Comparison of ENCODE assay signal across 8 cellular contexts in genomic region chr17:68232741-68233140, GRCh38. TPM values are rescaled to one million over a fixed set of nuclear protein-coding genes. Genes with fewer than 3 reads are reported as not detected.
DNase-seq lines count a peak whose midpoint lies in the region; ATAC-seq, FAIRE-seq and TF ChIP-seq lines count a peak whose summit lies in the region.
"Not testable (repeated sequence)": the region's sequence is repeated elsewhere in the genome, so short reads cannot be mapped to it uniquely, and the experiment has no call there.

No MANE protein-coding gene starts in this region.

- not testable (repeated sequence) for DNase-seq in CD8-positive, alpha-beta memory T cell; HTR-8/SVneo (ENCODE audit: insufficient read length, low spot score); effector memory CD8-positive, alpha-beta T cell; naive B cell; aorta
- DNase-seq in SK-MEL-5 (ENCODE audit: low read depth, low spot score) (peak; percentile 57), astrocyte (ENCODE audit: low read depth) (peak; percentile 65), fibroblast of villous mesenchyme (ENCODE audit: low read depth) (peak; percentile 66)

- not testable (repeated sequence) for H3K4me2 ChIP-seq in astrocyte (ENCODE audit: low read length)

- not testable (repeated sequence) for H3K9me3 ChIP-seq in CD8-positive, alpha-beta memory T cell (ENCODE audit: low read length); astrocyte (ENCODE audit: insufficient read depth, low read depth, low read length); aorta (ENCODE audit: control insufficient read depth, low read length)

- intact Hi-C loops in aorta (cut with DNase I) = not testable (repeated sequence)

- peaks cover 27 to 72% (median 58%) of the 10 kb centered on the region in 3 donors for H3K4me1 Mint-ChIP-seq in CD8-positive, alpha-beta memory T cell
- not testable (repeated sequence) for H3K4me1 Mint-ChIP-seq in astrocyte (ENCODE audit: low read depth, unreplicated experiment)
- H3K4me1 Mint-ChIP-seq in effector memory CD8-positive, alpha-beta T cell (ENCODE audit: low read depth in 2 of 2) = peaks cover 33% of the 10 kb centered on the region in 2 donors
- H3K4me1 Mint-ChIP-seq in naive B cell = peaks cover 30 to 65% (median 46%) of the 10 kb centered on the region in 3 donors

- H3K27me3 ChIP-seq in CD8-positive, alpha-beta memory T cell (ENCODE audit: insufficient read depth, low read length, poor library complexity, severe bottlenecking); astrocyte (ENCODE audit: insufficient read depth, low read length); aorta (ENCODE audit: control insufficient read depth in 1 of 2, insufficient read depth in 2 of 2, low read length in 1 of 2): not testable (repeated sequence)

- in situ Hi-C loops in SK-MEL-5 (cut with HindIII; ENCODE audit: low pct_unique_long_range_greater_than_20kb, low sequenced_read_pairs) = not testable (repeated sequence)

- not testable (repeated sequence) for H3K79me2 ChIP-seq in astrocyte (ENCODE audit: insufficient read depth, low read length)

- not testable (repeated sequence) for H2AFZ ChIP-seq in astrocyte (ENCODE audit: low read depth, low read length)

- H3K27ac Mint-ChIP-seq in CD8-positive, alpha-beta memory T cell = peak overlapping the region in 7 of 8 donors; percentile 71 to 86 (median 82)
- H3K27ac Mint-ChIP-seq in astrocyte (ENCODE audit: unreplicated experiment) = not testable (repeated sequence)
- peak overlapping the region; percentile 74 to 77 for H3K27ac Mint-ChIP-seq in effector memory CD8-positive, alpha-beta T cell
- H3K27ac Mint-ChIP-seq in naive B cell = peak overlapping the region in 4 of 6 donors; percentile 10 to 85 (median 76)

- not testable (repeated sequence) for H3K36me3 ChIP-seq in CD8-positive, alpha-beta memory T cell (ENCODE audit: insufficient read depth, low read length); astrocyte (ENCODE audit: insufficient read depth, low read length); aorta (ENCODE audit: control insufficient read depth in 1 of 2, insufficient read depth in 2 of 2, low read length in 1 of 2)

- H3K36me3 Mint-ChIP-seq in CD8-positive, alpha-beta memory T cell = peaks cover 2 to 26% (median 5%) of the 10 kb centered on the region in 3 donors
- H3K36me3 Mint-ChIP-seq in astrocyte (ENCODE audit: low read depth, unreplicated experiment); naive B cell: not testable (repeated sequence)
- peaks cover 31% of the 10 kb centered on the region for H3K36me3 Mint-ChIP-seq in effector memory CD8-positive, alpha-beta T cell (ENCODE audit: insufficient read depth)

- H3K4me3 Mint-ChIP-seq in CD8-positive, alpha-beta memory T cell; astrocyte (ENCODE audit: unreplicated experiment); naive B cell: not testable (repeated sequence)
- peak overlapping the region in 1 of 2 donors; percentile 51 for H3K4me3 Mint-ChIP-seq in effector memory CD8-positive, alpha-beta T cell

- not testable (repeated sequence) for TF ChIP-seq CTCF in astrocyte (IDR thresholded peaks at IDR 0.05; ENCODE audit: insufficient read depth, low read depth, low read length); fibroblast of villous mesenchyme (IDR thresholded peaks at IDR 0.05; ENCODE audit: insufficient read depth, low read depth, low read length)

- H3K27ac ChIP-seq in CD8-positive, alpha-beta memory T cell (ENCODE audit: low read depth, low read length); astrocyte (ENCODE audit: low read depth, low read length); aorta (ENCODE audit: low read depth in 1 of 2, low read length in 2 of 2): not testable (repeated sequence)

- not testable (repeated sequence) for H3K9me3 Mint-ChIP-seq in CD8-positive, alpha-beta memory T cell; astrocyte (ENCODE audit: unreplicated experiment); effector memory CD8-positive, alpha-beta T cell; naive B cell

- H3K4me3 ChIP-seq in CD8-positive, alpha-beta memory T cell (ENCODE audit: low read length); astrocyte (ENCODE audit: insufficient read depth, low read depth, low read length); fibroblast of villous mesenchyme (ENCODE audit: low read depth, low read length); aorta (ENCODE audit: low read length in 2 of 2): not testable (repeated sequence)

- H3K9ac ChIP-seq in astrocyte (ENCODE audit: low read length) = not testable (repeated sequence)

- peaks cover 28% of the 10 kb centered on the region for H3K4me1 ChIP-seq in CD8-positive, alpha-beta memory T cell (ENCODE audit: insufficient read depth, low read length)
- not testable (repeated sequence) for H3K4me1 ChIP-seq in astrocyte (ENCODE audit: insufficient read depth, low read length); aorta (ENCODE audit: control insufficient read depth in 1 of 2, insufficient read depth in 2 of 2, low read length in 2 of 2)

- POLR2A ChIA-PET in CD8-positive, alpha-beta memory T cell (lab: Charles Lee) = interaction anchor here (1.0 to 1.5 kb wide), 2 partner anchors 15 to 27 kb away, joined by 3 read pairs; no protein-coding TSS in a partner anchor

- not testable (repeated sequence) for ATAC-seq in effector memory CD8-positive, alpha-beta T cell (replicated peaks); naive B cell (ENCODE audit: low read depth in 2 of 2)
- ATAC-seq in aorta (ENCODE audit: low FRiP score) = peak; percentile 72

- not testable (repeated sequence) for H4K20me1 ChIP-seq in astrocyte (ENCODE audit: insufficient read depth, low read length)

- peak; percentile 40 for FAIRE-seq in HTR-8/SVneo (lab: Jason Lieb, UNC)
- not testable (repeated sequence) for FAIRE-seq in astrocyte (lab: Jason Lieb, UNC)

- not testable (repeated sequence) for H3K27me3 Mint-ChIP-seq in CD8-positive, alpha-beta memory T cell; astrocyte (ENCODE audit: low read depth, unreplicated experiment); effector memory CD8-positive, alpha-beta T cell; naive B cell

- CTCF ChIA-PET in CD8-positive, alpha-beta memory T cell (lab: Charles Lee) = not testable (repeated sequence)

- 90 to 97% methylated on average over 1 of the region's 1 CpG for WGBS in aorta, 2 donors

RNA-seq across cellular contexts. Expression of gene AMZ2, which starts 15.1 kb away (rescaled TPM):
- 100 to 1,000 TPM; 113 to 118 TPM for total RNA-seq in CD8-positive, alpha-beta memory T cell
- 141 TPM for polyA plus RNA-seq in CD8-positive, alpha-beta memory T cell
- total RNA-seq in SK-MEL-5 (2014; rRNA removed; shearing (Covaris generic)) = 221 and 235 TPM in 2 replicates
- polyA plus RNA-seq in SK-MEL-5 (2015; cell fraction: cytosol; rRNA removed) = 141 and 180 TPM in 2 replicates
- polyA plus RNA-seq in SK-MEL-5 (2015; cell fraction: nucleus; rRNA removed) = 192 and 260 TPM in 2 replicates
- 76.2 and 78.0 TPM in 2 replicates for total RNA-seq in astrocyte
- total RNA-seq in fibroblast of villous mesenchyme = 77.6 and 98.0 TPM in 2 replicates
- 100 to 1,000 TPM in 3 of 6 donors, 10 to 100 TPM in 3; 92.7 to 152 (median 106) TPM for polyA plus RNA-seq in naive B cell (ENCODE audit: low read depth in 6 of 6)
- total RNA-seq in aorta = 10 to 100 TPM; 32.4 to 47.9 TPM
- polyA plus RNA-seq in aorta = 10 to 100 TPM; 51.5 to 75.3 TPM

RNA-seq across cellular contexts. Expression of gene SLC16A6, which starts 58.2 kb away (rescaled TPM):
- total RNA-seq in CD8-positive, alpha-beta memory T cell = 1 to 10 TPM; 8.4 to 9.4 TPM
- polyA plus RNA-seq in CD8-positive, alpha-beta memory T cell = 1.3 TPM
- total RNA-seq in SK-MEL-5 (2014; rRNA removed; shearing (Covaris generic)) = 707 and 748 TPM in 2 replicates
- 399 and 508 TPM in 2 replicates for polyA plus RNA-seq in SK-MEL-5 (2015; cell fraction: cytosol; rRNA removed)
- polyA plus RNA-seq in SK-MEL-5 (2015; cell fraction: nucleus; rRNA removed) = 214 and 238 TPM in 2 replicates
- total RNA-seq in astrocyte (0.34 and 0.62 TPM in 2 replicates), fibroblast of villous mesenchyme (1.6 and 2.2 TPM in 2 replicates), aorta (1 to 10 TPM in 1 of 2 donors, under 1 TPM in 1; 0.51 to 5.4 TPM)
- polyA plus RNA-seq in naive B cell (ENCODE audit: low read depth in 6 of 6) (under 1 TPM in 3 of 6 donors, not detected in 3; 0.34 to 0.62 (median 0.41) TPM), aorta (under 1 TPM in 1 of 2 donors, not detected in 1; 0.38 TPM)

RNA-seq across cellular contexts. Expression of gene ARSG, which starts 58.6 kb away (rescaled TPM):
- total RNA-seq in CD8-positive, alpha-beta memory T cell = 1 to 10 TPM; 7.0 to 7.7 TPM
- 9.5 TPM for polyA plus RNA-seq in CD8-positive, alpha-beta memory T cell
- total RNA-seq in SK-MEL-5 (2014; rRNA removed; shearing (Covaris generic)) = 31.7 and 32.9 TPM in 2 replicates
- polyA plus RNA-seq in SK-MEL-5 (2015; cell fraction: cytosol; rRNA removed) = 26.5 and 42.3 TPM in 2 replicates
- 48.1 and 65.6 TPM in 2 replicates for polyA plus RNA-seq in SK-MEL-5 (2015; cell fraction: nucleus; rRNA removed)
- 2.6 and 4.0 TPM in 2 replicates for total RNA-seq in astrocyte
- 4.5 and 5.6 TPM in 2 replicates for total RNA-seq in fibroblast of villous mesenchyme
- polyA plus RNA-seq in naive B cell (ENCODE audit: low read depth in 6 of 6) = 1 to 10 TPM; 3.4 to 5.8 (median 4.7) TPM
- total RNA-seq in aorta = 1 to 10 TPM; 3.8 to 5.4 TPM
- polyA plus RNA-seq in aorta = 1 to 10 TPM in 1 of 2 donors, under 1 TPM in 1; 0.88 to 7.1 TPM

Comparison
In these comparisons a context has a peak if more than half of its experiments do, and no peak if none do; other contexts are left out.
1. RNA of gene SLC16A6, which starts 58.2 kb away (total RNA-seq): 707 to 748 TPM in SK-MEL-5; 8.4 to 9.4 TPM in CD8-positive, alpha-beta memory T cell, 0.51 to 5.4 TPM in aorta, 1.6 to 2.2 TPM in fibroblast of villous mesenchyme and 0.34 to 0.62 TPM in astrocyte; every median in the first group is over 10 times any median in the second.